In the genomic region with DNA sequence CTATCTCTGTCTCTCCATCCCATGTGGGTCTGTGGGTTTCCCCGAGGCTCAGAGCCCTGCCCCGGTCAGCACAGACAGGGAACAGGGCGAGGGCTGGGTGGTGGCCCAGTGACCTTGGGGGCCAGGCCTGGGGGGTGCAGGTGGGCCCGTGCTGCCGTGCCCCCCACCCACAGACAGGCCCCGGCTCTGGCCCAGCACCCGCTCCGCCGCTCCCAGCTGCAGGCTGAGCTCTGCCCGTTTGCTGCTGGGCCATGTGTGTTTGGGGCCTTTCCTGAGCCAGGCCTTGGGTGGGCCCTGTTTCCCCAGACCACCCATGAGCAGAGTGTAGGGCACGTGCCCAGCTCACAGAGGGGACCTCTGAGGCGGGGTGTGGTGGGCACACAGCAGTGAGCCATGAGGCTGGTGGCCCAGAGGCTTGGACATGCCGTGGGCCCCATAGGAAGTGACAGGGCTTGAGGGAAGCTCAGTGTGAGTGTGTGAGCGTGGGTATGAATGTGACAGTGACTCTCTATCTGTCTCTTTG, we compare ENCODE assay signal across 1 cellular context.
TF ChIP-seq lines count a peak whose summit lies in the region.

No MANE protein-coding gene starts in this region.

TF ChIP-seq in GM12878, 131 proteins besides CTCF, POLR2A, EP300 and RAD21 (continued from another document):
- TF ChIP-seq, protein P1, sequence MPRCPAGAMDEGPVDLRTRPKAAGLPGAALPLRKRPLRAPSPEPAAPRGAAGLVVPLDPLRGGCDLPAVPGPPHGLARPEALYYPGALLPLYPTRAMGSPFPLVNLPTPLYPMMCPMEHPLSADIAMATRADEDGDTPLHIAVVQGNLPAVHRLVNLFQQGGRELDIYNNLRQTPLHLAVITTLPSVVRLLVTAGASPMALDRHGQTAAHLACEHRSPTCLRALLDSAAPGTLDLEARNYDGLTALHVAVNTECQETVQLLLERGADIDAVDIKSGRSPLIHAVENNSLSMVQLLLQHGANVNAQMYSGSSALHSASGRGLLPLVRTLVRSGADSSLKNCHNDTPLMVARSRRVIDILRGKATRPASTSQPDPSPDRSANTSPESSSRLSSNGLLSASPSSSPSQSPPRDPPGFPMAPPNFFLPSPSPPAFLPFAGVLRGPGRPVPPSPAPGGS (IDR thresholded peaks at IDR 0.05; ENCODE audit: borderline replicate concordance, insufficient read depth, low read depth, low read length, poor library complexity, severe bottlenecking) = no peak
- TF ChIP-seq, protein P2, sequence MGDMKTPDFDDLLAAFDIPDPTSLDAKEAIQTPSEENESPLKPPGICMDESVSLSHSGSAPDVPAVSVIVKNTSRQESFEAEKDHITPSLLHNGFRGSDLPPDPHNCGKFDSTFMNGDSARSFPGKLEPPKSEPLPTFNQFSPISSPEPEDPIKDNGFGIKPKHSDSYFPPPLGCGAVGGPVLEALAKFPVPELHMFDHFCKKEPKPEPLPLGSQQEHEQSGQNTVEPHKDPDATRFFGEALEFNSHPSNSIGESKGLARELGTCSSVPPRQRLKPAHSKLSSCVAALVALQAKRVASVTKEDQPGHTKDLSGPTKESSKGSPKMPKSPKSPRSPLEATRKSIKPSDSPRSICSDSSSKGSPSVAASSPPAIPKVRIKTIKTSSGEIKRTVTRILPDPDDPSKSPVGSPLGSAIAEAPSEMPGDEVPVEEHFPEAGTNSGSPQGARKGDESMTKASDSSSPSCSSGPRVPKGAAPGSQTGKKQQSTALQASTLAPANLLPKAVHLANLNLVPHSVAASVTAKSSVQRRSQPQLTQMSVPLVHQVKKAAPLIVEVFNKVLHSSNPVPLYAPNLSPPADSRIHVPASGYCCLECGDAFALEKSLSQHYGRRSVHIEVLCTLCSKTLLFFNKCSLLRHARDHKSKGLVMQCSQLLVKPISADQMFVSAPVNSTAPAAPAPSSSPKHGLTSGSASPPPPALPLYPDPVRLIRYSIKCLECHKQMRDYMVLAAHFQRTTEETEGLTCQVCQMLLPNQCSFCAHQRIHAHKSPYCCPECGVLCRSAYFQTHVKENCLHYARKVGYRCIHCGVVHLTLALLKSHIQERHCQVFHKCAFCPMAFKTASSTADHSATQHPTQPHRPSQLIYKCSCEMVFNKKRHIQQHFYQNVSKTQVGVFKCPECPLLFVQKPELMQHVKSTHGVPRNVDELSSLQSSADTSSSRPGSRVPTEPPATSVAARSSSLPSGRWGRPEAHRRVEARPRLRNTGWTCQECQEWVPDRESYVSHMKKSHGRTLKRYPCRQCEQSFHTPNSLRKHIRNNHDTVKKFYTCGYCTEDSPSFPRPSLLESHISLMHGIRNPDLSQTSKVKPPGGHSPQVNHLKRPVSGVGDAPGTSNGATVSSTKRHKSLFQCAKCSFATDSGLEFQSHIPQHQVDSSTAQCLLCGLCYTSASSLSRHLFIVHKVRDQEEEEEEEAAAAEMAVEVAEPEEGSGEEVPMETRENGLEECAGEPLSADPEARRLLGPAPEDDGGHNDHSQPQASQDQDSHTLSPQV (IDR thresholded peaks at IDR 0.05) = peak; percentile 68; the same call in 1 of the 2 replicates
- TF ChIP-seq, protein P3, sequence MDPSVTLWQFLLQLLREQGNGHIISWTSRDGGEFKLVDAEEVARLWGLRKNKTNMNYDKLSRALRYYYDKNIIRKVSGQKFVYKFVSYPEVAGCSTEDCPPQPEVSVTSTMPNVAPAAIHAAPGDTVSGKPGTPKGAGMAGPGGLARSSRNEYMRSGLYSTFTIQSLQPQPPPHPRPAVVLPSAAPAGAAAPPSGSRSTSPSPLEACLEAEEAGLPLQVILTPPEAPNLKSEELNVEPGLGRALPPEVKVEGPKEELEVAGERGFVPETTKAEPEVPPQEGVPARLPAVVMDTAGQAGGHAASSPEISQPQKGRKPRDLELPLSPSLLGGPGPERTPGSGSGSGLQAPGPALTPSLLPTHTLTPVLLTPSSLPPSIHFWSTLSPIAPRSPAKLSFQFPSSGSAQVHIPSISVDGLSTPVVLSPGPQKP (IDR thresholded peaks at IDR 0.05; ENCODE audit: low read depth, low read length) = no peak
- TF ChIP-seq SRF (IDR thresholded peaks at IDR 0.05; ENCODE audit: low read depth in 2 of 2, low read length in 2 of 2) (no peak), SIN3A (IDR thresholded peaks at IDR 0.05; ENCODE audit: low read depth, low read length) (no peak), MYB (IDR thresholded peaks at IDR 0.05; ENCODE audit: borderline replicate concordance, low read depth, low read length) (no peak), STAT3 (IDR thresholded peaks at IDR 0.05; ENCODE audit: low read depth, low read length) (no peak), CHD2 (IDR thresholded peaks at IDR 0.05; ENCODE audit: borderline replicate concordance, low read depth, low read length) (0 out of 2 replicates have a peak, but pooled peaks have one; percentile 29), PAX8 (IDR thresholded peaks at IDR 0.05) (no peak), PML (IDR thresholded peaks at IDR 0.05; ENCODE audit: low read length) (no peak)
- TF ChIP-seq, protein P4, sequence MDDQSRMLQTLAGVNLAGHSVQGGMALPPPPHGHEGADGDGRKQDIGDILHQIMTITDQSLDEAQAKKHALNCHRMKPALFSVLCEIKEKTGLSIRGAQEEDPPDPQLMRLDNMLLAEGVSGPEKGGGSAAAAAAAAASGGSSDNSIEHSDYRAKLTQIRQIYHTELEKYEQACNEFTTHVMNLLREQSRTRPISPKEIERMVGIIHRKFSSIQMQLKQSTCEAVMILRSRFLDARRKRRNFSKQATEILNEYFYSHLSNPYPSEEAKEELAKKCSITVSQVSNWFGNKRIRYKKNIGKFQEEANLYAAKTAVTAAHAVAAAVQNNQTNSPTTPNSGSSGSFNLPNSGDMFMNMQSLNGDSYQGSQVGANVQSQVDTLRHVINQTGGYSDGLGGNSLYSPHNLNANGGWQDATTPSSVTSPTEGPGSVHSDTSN (IDR thresholded peaks at IDR 0.05; ENCODE audit: insufficient replicate concordance, low read depth, low read length) = no peak
